11 cellular contexts compared by ENCODE assay signal in genomic region chr2:2662037-2662846, GRCh38.
DNase-seq lines count a peak whose midpoint lies in the region; ATAC-seq and TF ChIP-seq lines count a peak whose summit lies in the region.
"Had no signal": no experiment of that assay in that cellular context is flagged by ENCODE, and none has a peak within 500 bp of the region (broad histone marks: within the 10 kb centered on the region; RNA-seq: fewer than 3 reads in every experiment).

No MANE protein-coding gene starts in this region.

- no peak overlapping the region for H3K4me3 ChIP-seq in right cardiac atrium (ENCODE audit: low read length)
- no peak overlapping the region for H3K4me3 ChIP-seq in thyroid gland (replicated peaks in 1 of 3)
- H3K4me3 ChIP-seq in brain microvascular endothelial cell (ENCODE audit: low read depth, low read length) = no peak overlapping the region

- peaks cover 3% of the 10 kb centered on the region for H3K4me1 ChIP-seq in right cardiac atrium (ENCODE audit: control insufficient read depth, insufficient read depth, low read length)
- H3K4me1 ChIP-seq in thyroid gland = peaks cover 8 to 16% of the 10 kb centered on the region in 2 donors

- peak in 1 of 2 donors; percentile 5 for TF ChIP-seq POLR2A in thyroid gland (IDR thresholded peaks at IDR 0.05)

- TF ChIP-seq CTCF in thyroid gland (IDR thresholded peaks at IDR 0.05) (no peak), brain microvascular endothelial cell (IDR thresholded peaks at IDR 0.05; ENCODE audit: low read depth, low read length, missing control alignments) (no peak)

- no peak overlapping the region for H3K27ac Mint-ChIP-seq in activated naive CD8-positive, alpha-beta T cell treated with anti-CD3 and anti-CD28 coated beads, Interleukin-2, amount 50 U/mL, for 24 hours
- H3K27ac Mint-ChIP-seq: activated T-cell treated with anti-CD3 and anti-CD28 coated beads, Interleukin-2, amount 50 U/mL, for 24 hours; stimulated activated effector memory CD8-positive, alpha-beta T cell treated with anti-CD3 and anti-CD28 coated beads, Interleukin-12 subunit alpha, Interleukin-12 subunit beta, amount 100 ng/mL, for 72 hours had no signal

- intact Hi-C loops in right cardiac atrium (cut with DNase I) = no loop called here
- intact Hi-C loops in thyroid gland (cut with DNase I) = no loop called here

- H3K27me3 ChIP-seq in right cardiac atrium (ENCODE audit: control insufficient read depth, insufficient read depth) (no peaks in the 10 kb centered on the region), thyroid gland (no peaks in the 10 kb centered on the region), brain microvascular endothelial cell (replicated peaks) (no peaks in the 10 kb centered on the region)

- ATAC-seq in right cardiac atrium (peak; percentile 73 to 79), HG03457 (IDR thresholded peaks at IDR 0.05; ENCODE audit: unreplicated experiment) (no peak)
- no peak for ATAC-seq in activated naive CD8-positive, alpha-beta T cell treated with anti-CD3 and anti-CD28 coated beads, Interleukin-2, amount 50 U/mL, for 24 hours
- ATAC-seq: stimulated activated effector memory CD8-positive, alpha-beta T cell treated with anti-CD3 and anti-CD28 coated beads, Interleukin-12 subunit alpha, Interleukin-12 subunit beta, amount 100 ng/mL, for 72 hours had no signal

- peak; percentile 86 for DNase-seq in NCI-H2029 (lab: John Stamatoyannopoulos, UW)
- peak; percentile 92 for DNase-seq in SHP77 treated with DMSO at 0.1 percent for 48 hours (lab: John Stamatoyannopoulos, UW)
- DNase-seq in right cardiac atrium = peak; percentile 37 to 77 (median 66)
- peak; percentile 70 to 72 for DNase-seq in thyroid gland
- no peak for DNase-seq in brain microvascular endothelial cell
- DNase-seq in activated naive CD8-positive, alpha-beta T cell treated with anti-CD3 and anti-CD28 coated beads, Interleukin-2, amount 50 U/mL, for 24 hours = no peak
- DNase-seq: activated T-cell treated with anti-CD3 and anti-CD28 coated beads, Interleukin-2, amount 50 U/mL, for 24 hours; stimulated activated CD4-positive, alpha-beta T cell treated with anti-CD3 and anti-CD28 coated beads, Interleukin-12 subunit alpha, Interleukin-12 subunit beta, amount 100 ng/mL, for 4 hours had no signal

- H3K9me3 ChIP-seq in right cardiac atrium (ENCODE audit: control insufficient read depth, low read length) (no peaks in the 10 kb centered on the region), thyroid gland (no peaks in the 10 kb centered on the region)

- H3K9me3 Mint-ChIP-seq in activated naive CD8-positive, alpha-beta T cell treated with anti-CD3 and anti-CD28 coated beads, Interleukin-2, amount 50 U/mL, for 24 hours = peaks cover 19% of the 10 kb centered on the region

- no peaks in the 10 kb centered on the region for H3K36me3 Mint-ChIP-seq in activated naive CD8-positive, alpha-beta T cell treated with anti-CD3 and anti-CD28 coated beads, Interleukin-2, amount 50 U/mL, for 24 hours (ENCODE audit: low read depth)
- H3K36me3 Mint-ChIP-seq: stimulated activated effector memory CD8-positive, alpha-beta T cell treated with anti-CD3 and anti-CD28 coated beads, Interleukin-12 subunit alpha, Interleukin-12 subunit beta, amount 100 ng/mL, for 72 hours had no signal

- H3K4me3 Mint-ChIP-seq in activated naive CD8-positive, alpha-beta T cell treated with anti-CD3 and anti-CD28 coated beads, Interleukin-2, amount 50 U/mL, for 24 hours = no peak overlapping the region
- H3K4me3 Mint-ChIP-seq: activated T-cell treated with anti-CD3 and anti-CD28 coated beads, Interleukin-2, amount 50 U/mL, for 24 hours; central memory CD8-positive, alpha-beta T cell; stimulated activated effector memory CD8-positive, alpha-beta T cell treated with anti-CD3 and anti-CD28 coated beads, Interleukin-12 subunit alpha, Interleukin-12 subunit beta, amount 100 ng/mL, for 72 hours had no signal

- H3K27me3 Mint-ChIP-seq in activated naive CD8-positive, alpha-beta T cell treated with anti-CD3 and anti-CD28 coated beads, Interleukin-2, amount 50 U/mL, for 24 hours = no peaks in the 10 kb centered on the region
- H3K27me3 Mint-ChIP-seq: activated T-cell treated with anti-CD3 and anti-CD28 coated beads, Interleukin-2, amount 50 U/mL, for 24 hours; central memory CD8-positive, alpha-beta T cell had no signal

- in situ Hi-C loops in brain microvascular endothelial cell (cut with HindIII; ENCODE audit: low pct_ligation_motif_present, low sequenced_read_pairs) = no loop called here

- H3K36me3 ChIP-seq in thyroid gland (no peaks in the 10 kb centered on the region), brain microvascular endothelial cell (replicated peaks) (no peaks in the 10 kb centered on the region)

- H3K4me1 Mint-ChIP-seq in activated naive CD8-positive, alpha-beta T cell treated with anti-CD3 and anti-CD28 coated beads, Interleukin-2, amount 50 U/mL, for 24 hours = peaks cover 6% of the 10 kb centered on the region
- H3K4me1 Mint-ChIP-seq: central memory CD8-positive, alpha-beta T cell had no signal

- no peak overlapping the region for H3K27ac ChIP-seq in right cardiac atrium (ENCODE audit: low read length)
- peak overlapping the region in 1 of 3 donors; percentile 17 for H3K27ac ChIP-seq in thyroid gland
- H3K27ac ChIP-seq in brain microvascular endothelial cell = no peak overlapping the region

- WGBS in right cardiac atrium = 65% methylated on average over 18 of the region's 18 CpGs
- WGBS in thyroid gland, 2 donors = 57 to 59% methylated on average over 9 to 15 of the region's 18 CpGs

Comparison
In these comparisons a context has a peak if more than half of its experiments do, and no peak if none do; other contexts are left out.
1. DNase-seq: peak in NCI-H2029 (single experiment), SHP77 treated with DMSO at 0.1 percent for 48 hours (single experiment), right cardiac atrium (3 of 3) and thyroid gland (2 of 2); none in brain microvascular endothelial cell (single experiment) and activated naive CD8-positive, alpha-beta T cell treated with anti-CD3 and anti-CD28 coated beads, Interleukin-2, amount 50 U/mL, for 24 hours (single experiment).
2. ATAC-seq: peak in right cardiac atrium (2 of 2); none in HG03457 (single experiment) and activated naive CD8-positive, alpha-beta T cell treated with anti-CD3 and anti-CD28 coated beads, Interleukin-2, amount 50 U/mL, for 24 hours (single experiment).